ENCODE assay signal across 1 cellular context in the genomic region with DNA sequence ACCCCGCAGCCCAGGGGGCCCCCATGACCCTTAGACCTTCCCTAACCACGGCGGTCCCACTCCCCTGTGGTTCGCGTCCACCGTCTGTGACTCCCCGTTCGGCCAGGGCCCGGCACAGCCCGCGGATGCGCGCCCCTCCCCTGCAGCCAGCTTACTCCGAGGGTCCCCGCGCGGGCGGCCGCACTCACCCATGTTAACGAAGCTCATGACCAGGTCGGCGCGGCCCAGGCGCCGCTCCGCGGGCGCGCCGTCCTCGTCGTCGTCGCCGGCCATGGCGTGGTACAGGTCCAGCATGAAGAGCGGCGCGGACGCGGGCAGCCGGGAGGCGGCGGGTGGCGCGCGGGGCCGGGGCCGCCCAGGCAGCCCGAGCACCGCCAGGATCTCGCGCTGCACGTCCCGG.
TF ChIP-seq lines count a peak whose summit lies in the region.

No MANE protein-coding gene starts in this region.

TF ChIP-seq in endothelial cell of umbilical vein, 7 proteins besides CTCF, POLR2A, EP300 and RAD21:
- TF ChIP-seq EZH2 (IDR thresholded peaks at IDR 0.05; ENCODE audit: borderline replicate concordance, low read depth, low read length, severe bottlenecking), result peak; percentile 62
